9 cellular contexts compared by ENCODE assay signal in the genomic region with DNA sequence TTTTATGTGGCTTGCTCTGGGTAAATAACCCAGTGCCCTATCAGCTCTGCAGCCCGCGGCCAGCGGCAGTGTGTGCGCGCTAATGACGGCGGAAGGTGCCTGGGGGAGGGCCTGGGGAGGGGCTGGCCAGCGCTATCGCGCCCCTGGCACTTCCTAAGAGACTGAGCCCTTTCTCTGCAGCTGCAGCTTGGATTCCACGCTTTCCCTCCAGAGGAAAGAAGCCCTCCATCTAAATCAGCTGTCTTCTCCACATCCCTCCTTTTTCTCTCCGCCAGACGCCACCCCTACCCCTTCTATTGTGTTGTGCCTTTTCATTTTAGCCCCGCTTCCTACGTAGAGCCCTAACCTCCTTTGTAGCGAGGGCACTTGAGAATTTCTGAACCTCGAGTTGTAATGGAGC. TPM values are rescaled to one million over a fixed set of nuclear protein-coding genes. Genes with fewer than 3 reads are reported as not detected.
DNase-seq lines count a peak whose midpoint lies in the region; ATAC-seq and TF ChIP-seq lines count a peak whose summit lies in the region.
"Had no signal": no experiment of that assay in that cellular context is flagged by ENCODE, and none has a peak within 500 bp of the region (broad histone marks: within the 10 kb centered on the region; RNA-seq: fewer than 3 reads in every experiment).

No MANE protein-coding gene starts in this region.

- peaks cover 15 to 29% (median 28%) of the 10 kb centered on the region in 3 donors for H3K27me3 ChIP-seq in gastrocnemius medialis

- H3K9me3 ChIP-seq in SK-N-MC (ENCODE audit: low read depth, low read length) (no peaks in the 10 kb centered on the region), gastrocnemius medialis (no peaks in the 10 kb centered on the region)

- no peak for TF ChIP-seq POLR2A in gastrocnemius medialis (IDR thresholded peaks at IDR 0.05)

- ATAC-seq in gastrocnemius medialis = no peak

- H3K4me3 ChIP-seq in SK-N-MC (peak overlapping the region; percentile 93), foreskin fibroblast (ENCODE audit: low read depth in 1 of 2, low read length in 2 of 2) (peak overlapping the region; percentile 55 to 62), gastrocnemius medialis (peak overlapping the region; percentile 40 to 61 (median 48))

- H3K27ac ChIP-seq in SK-N-MC = no peak overlapping the region
- no peak overlapping the region for H3K27ac ChIP-seq in gastrocnemius medialis

- peaks cover 4 to 5% of the 10 kb centered on the region in 2 donors for H3K4me1 ChIP-seq in gastrocnemius medialis

- intact Hi-C loops in gastrocnemius medialis (cut with DNase I; ENCODE audit: low total_unique reads) = no loop called here

- DNase-seq in activated gamma-delta T cell (lab: John Stamatoyannopoulos, UW) = peak; percentile 3
- no peak for DNase-seq in activated gamma-delta T cell treated with Interleukin-2 at 50 U/mL for 16 hours
- DNase-seq in SK-N-MC (ENCODE audit: low read depth, low spot score) = no peak
- DNase-seq in foreskin fibroblast = peak in 1 of 2 donors; percentile 0
- no peak for DNase-seq in gastrocnemius medialis
- DNase-seq in MV-4-11 (lab: John Stamatoyannopoulos, UW) = no peak
- DNase-seq in NCI-H1048 (lab: John Stamatoyannopoulos, UW) = no peak
- no peak for DNase-seq in epidermal melanocyte (ENCODE audit: insufficient read length, low spot score)
- DNase-seq: DND-41 had no signal

- H3K9ac ChIP-seq in SK-N-MC (ENCODE audit: insufficient read length) = no peak overlapping the region

- in situ Hi-C loops in gastrocnemius medialis (cut with MboI; ENCODE audit: low sequenced_read_pairs in 4 of 4) = no loop called here

- TF ChIP-seq CTCF in foreskin fibroblast (IDR thresholded peaks at IDR 0.05; ENCODE audit: low read depth, low read length) (no peak), gastrocnemius medialis (IDR thresholded peaks at IDR 0.05 in 4 of 5, conservative IDR thresholded peaks at IDR 0.05 in 1 of 5) (no peak)

- H3K36me3 ChIP-seq in SK-N-MC (ENCODE audit: insufficient read depth, low read length) (no peaks in the 10 kb centered on the region), gastrocnemius medialis (no peaks in the 10 kb centered on the region)

RNA-seq across cellular contexts. Expression of gene RAB3C, which starts 0.9 kb away (rescaled TPM):
- under 1 TPM; 0.02 to 0.73 (median 0.07) TPM for total RNA-seq in gastrocnemius medialis
